In the genomic region with DNA sequence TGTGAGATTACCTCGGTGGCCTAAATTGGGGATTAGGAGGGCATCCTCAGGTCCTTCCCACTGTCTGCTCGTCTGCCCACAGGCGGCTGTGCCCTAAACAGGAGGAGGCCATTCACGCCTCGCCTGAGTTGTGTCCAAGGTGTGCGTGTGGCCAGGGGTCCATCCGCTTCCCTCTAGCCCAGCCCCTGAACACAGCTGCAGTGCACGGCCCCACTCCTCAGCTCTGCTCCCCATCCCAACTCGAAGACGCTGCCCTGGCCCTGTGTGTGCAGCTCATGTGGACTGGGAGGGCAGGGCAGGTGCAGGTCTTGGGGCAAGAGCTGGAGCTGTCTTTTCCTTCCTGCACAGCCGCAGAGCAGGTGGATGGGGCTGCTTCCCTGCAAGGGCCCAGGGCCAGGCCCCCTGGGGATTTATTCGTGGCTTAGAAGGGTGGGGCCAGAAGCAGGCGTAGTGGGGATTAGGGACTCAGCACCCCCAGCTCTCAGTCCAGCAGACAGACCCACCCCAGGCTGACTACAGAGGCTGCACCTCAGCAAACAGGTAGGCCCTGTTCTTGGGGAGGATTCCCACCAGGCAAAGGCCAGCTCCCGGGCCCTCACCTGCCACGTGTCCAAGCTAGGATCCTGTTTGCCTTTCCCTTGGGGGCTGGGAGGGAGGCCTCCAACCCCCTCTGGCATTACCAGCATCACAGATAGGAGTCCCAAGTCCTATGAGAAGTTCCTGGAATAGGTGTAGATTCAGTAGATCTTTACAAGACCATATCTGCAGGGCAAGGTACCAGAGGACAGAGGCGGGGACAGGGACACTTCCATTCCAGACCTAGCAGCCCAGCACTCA, we compare ENCODE assay signal across 14 cellular contexts. TPM values are rescaled to one million over a fixed set of nuclear protein-coding genes. Genes with fewer than 3 reads are reported as not detected.
DNase-seq lines count a peak whose midpoint lies in the region; ATAC-seq and TF ChIP-seq lines count a peak whose summit lies in the region.
"Had no signal": no experiment of that assay in that cellular context is flagged by ENCODE, and none has a peak within 500 bp of the region (broad histone marks: within the 10 kb centered on the region; RNA-seq: fewer than 3 reads in every experiment).

No MANE protein-coding gene starts in this region.

- peaks cover 45% of the 10 kb centered on the region for H3K79me2 ChIP-seq in neural progenitor cell (ENCODE audit: low read depth)

- H3K4me1 Mint-ChIP-seq in Calu3 (ENCODE audit: low read depth, unreplicated experiment) (peaks cover 20% of the 10 kb centered on the region), neural progenitor cell (peaks cover 19% of the 10 kb centered on the region)
- peaks cover 32% of the 10 kb centered on the region for H3K4me1 Mint-ChIP-seq in activated naive CD8-positive, alpha-beta T cell treated with anti-CD3 and anti-CD28 coated beads, Interleukin-2, amount 50 U/mL, for 24 hours

- H3F3A ChIP-seq in neural progenitor cell (ENCODE audit: low read depth) = peaks cover 4% of the 10 kb centered on the region

- no peaks in the 10 kb centered on the region for H3K9me3 Mint-ChIP-seq in Calu3 (ENCODE audit: low read depth, unreplicated experiment)
- no peaks in the 10 kb centered on the region for H3K9me3 Mint-ChIP-seq in activated naive CD8-positive, alpha-beta T cell treated with anti-CD3 and anti-CD28 coated beads, Interleukin-2, amount 50 U/mL, for 24 hours
- no peaks in the 10 kb centered on the region for H3K9me3 Mint-ChIP-seq in neural progenitor cell

- H3K9ac ChIP-seq in neural progenitor cell = no peak overlapping the region

- intact Hi-C loops in Calu3 (cut with micrococcal nuclease; ENCODE audit: unreplicated experiment) = no loop called here

- no peak for TF ChIP-seq CTCF in Calu3 (IDR thresholded peaks at IDR 0.05; ENCODE audit: unreplicated experiment)
- no peak for TF ChIP-seq CTCF in GM20000 (IDR thresholded peaks at IDR 0.05; ENCODE audit: extremely low read depth, missing control alignments)
- no peak for TF ChIP-seq CTCF in neural progenitor cell (IDR thresholded peaks at IDR 0.05)

- H3K27ac Mint-ChIP-seq in Calu3 (ENCODE audit: unreplicated experiment) (no peak overlapping the region), neural progenitor cell (peak overlapping the region; percentile 93)
- no peak overlapping the region for H3K27ac Mint-ChIP-seq in activated naive CD8-positive, alpha-beta T cell treated with anti-CD3 and anti-CD28 coated beads, Interleukin-2, amount 50 U/mL, for 24 hours

- no peaks in the 10 kb centered on the region for H3K9me3 ChIP-seq in neural progenitor cell (ENCODE audit: low read depth)
- H3K9me3 ChIP-seq: suprapubic skin had no signal

- CTCF ChIA-PET in Calu3 (lab: Charles Lee) = interaction anchor here (1.0 kb wide), 1 partner anchor 21 kb away, joined by 3 read pairs; the partner anchor contains the start of gene IBA57

- H3K4me2 ChIP-seq in neural progenitor cell = no peak overlapping the region

- H3K4me3 ChIP-seq in neural progenitor cell = no peak overlapping the region
- H3K4me3 ChIP-seq: skin epidermis had no signal

- peaks cover 14% of the 10 kb centered on the region for H4K20me1 ChIP-seq in neural progenitor cell (ENCODE audit: low read depth)

- H3K4me3 Mint-ChIP-seq in Calu3 (ENCODE audit: low read depth, unreplicated experiment) = peak overlapping the region; percentile 84
- peak overlapping the region; percentile 34 for H3K4me3 Mint-ChIP-seq in activated naive CD8-positive, alpha-beta T cell treated with anti-CD3 and anti-CD28 coated beads, Interleukin-2, amount 50 U/mL, for 24 hours
- H3K4me3 Mint-ChIP-seq in neural progenitor cell = peak overlapping the region; percentile 53

- H3K27ac ChIP-seq in neural progenitor cell = no peak overlapping the region
- H3K27ac ChIP-seq: suprapubic skin had no signal

- H3K36me3 Mint-ChIP-seq in Calu3 (ENCODE audit: insufficient read depth, unreplicated experiment) (peaks cover 65% of the 10 kb centered on the region), neural progenitor cell (no peaks in the 10 kb centered on the region)
- H3K36me3 Mint-ChIP-seq in activated naive CD8-positive, alpha-beta T cell treated with anti-CD3 and anti-CD28 coated beads, Interleukin-2, amount 50 U/mL, for 24 hours (ENCODE audit: low read depth) = peaks cover 24% of the 10 kb centered on the region
- H3K36me3 Mint-ChIP-seq: naive B cell had no signal

- no TSS peak for BruUV-seq in Calu3 (replicated peaks; lab: Mats Ljungman, UMichigan)

- no peaks in the 10 kb centered on the region for H3K36me3 ChIP-seq in neural progenitor cell

- no peak for ATAC-seq in activated naive CD8-positive, alpha-beta T cell treated with anti-CD3 and anti-CD28 coated beads, Interleukin-2, amount 50 U/mL, for 24 hours
- ATAC-seq in GM21360 (IDR thresholded peaks at IDR 0.05; ENCODE audit: unreplicated experiment) (no peak), GM21526 (IDR thresholded peaks at IDR 0.05; ENCODE audit: low FRiP score, unreplicated experiment) (no peak)
- ATAC-seq: activated CD4-positive, alpha-beta T cell treated with anti-CD3 and anti-CD28 coated beads for 36 hours; left colon had no signal

- no peaks in the 10 kb centered on the region for H3K27me3 Mint-ChIP-seq in Calu3 (ENCODE audit: unreplicated experiment)
- H3K27me3 Mint-ChIP-seq in activated naive CD8-positive, alpha-beta T cell treated with anti-CD3 and anti-CD28 coated beads, Interleukin-2, amount 50 U/mL, for 24 hours = no peaks in the 10 kb centered on the region
- peaks cover 6% of the 10 kb centered on the region for H3K27me3 Mint-ChIP-seq in neural progenitor cell (ENCODE audit: insufficient read depth, low read depth)
- H3K27me3 Mint-ChIP-seq: activated CD4-positive, alpha-beta T cell treated with anti-CD3 and anti-CD28 coated beads for 36 hours; naive B cell had no signal

- H2AFZ ChIP-seq in neural progenitor cell (replicated peaks) = no peak overlapping the region

- no peaks in the 10 kb centered on the region for H3K27me3 ChIP-seq in neural progenitor cell
- H3K27me3 ChIP-seq: suprapubic skin had no signal

- DNase-seq in Calu3 (no peak), GM20000 (ENCODE audit: low spot score) (peak; percentile 8), neural progenitor cell (ENCODE audit: low spot score) (no peak), NCI-H1694 (lab: John Stamatoyannopoulos, UW) (no peak)
- DNase-seq in activated naive CD8-positive, alpha-beta T cell treated with anti-CD3 and anti-CD28 coated beads, Interleukin-2, amount 50 U/mL, for 24 hours = no peak
- DNase-seq: activated CD4-positive, alpha-beta T cell treated with anti-CD3 and anti-CD28 coated beads for 36 hours; activated gamma-delta T cell; central memory CD4-positive, alpha-beta T cell; left colon; naive B cell had no signal

- peaks cover 10% of the 10 kb centered on the region for H3K4me1 ChIP-seq in neural progenitor cell

RNA-seq across cellular contexts. Expression of gene GUK1, which starts 4.4 kb away (rescaled TPM):
- total RNA-seq in Calu3 (2022) (238 and 262 TPM in 2 replicates), neural progenitor cell (ENCODE audit: low replicate concordance) (87.7 and 119 TPM in 2 replicates)

RNA-seq across cellular contexts. Expression of gene GJC2, which starts 5.3 kb away (rescaled TPM):
- total RNA-seq in Calu3 (2022) (1.2 and 1.3 TPM in 2 replicates), neural progenitor cell (ENCODE audit: low replicate concordance) (0.25 TPM in 1 of 2 replicates, not detected in the other)

RNA-seq across cellular contexts. Expression of gene IBA57, which starts 21.2 kb away (rescaled TPM):
- total RNA-seq in Calu3 (2022) = 9.2 and 9.5 TPM in 2 replicates
- 2.2 and 6.7 TPM in 2 replicates for total RNA-seq in neural progenitor cell (ENCODE audit: low replicate concordance)

RNA-seq across cellular contexts. Expression of gene MRPL55, which starts 35.3 kb away (rescaled TPM):
- total RNA-seq in Calu3 (2022) = 69.1 and 72.3 TPM in 2 replicates
- total RNA-seq in neural progenitor cell (ENCODE audit: low replicate concordance) = 42.4 and 68.3 TPM in 2 replicates

RNA-seq across cellular contexts. Expression of gene C1orf35, which starts 41.3 kb away (rescaled TPM):
- total RNA-seq in Calu3 (2022) = 38.1 and 39.3 TPM in 2 replicates
- total RNA-seq in neural progenitor cell (ENCODE audit: low replicate concordance) = 11.8 and 19.7 TPM in 2 replicates

Comparison
In these comparisons a context has a peak if more than half of its experiments do, and no peak if none do; other contexts are left out.
1. H3K4me3 Mint-ChIP-seq: peak in every context shown above with its lines; median percentile 84 in Calu3; 53 in neural progenitor cell; 34 in activated naive CD8-positive, alpha-beta T cell treated with anti-CD3 and anti-CD28 coated beads, Interleukin-2, amount 50 U/mL, for 24 hours.